ENCODE assay signal across 31 cellular contexts in genomic region chr1:212412374-212412773, GRCh38. TPM values are rescaled to one million over a fixed set of nuclear protein-coding genes. Genes with fewer than 3 reads are reported as not detected.
DNase-seq lines count a peak whose midpoint lies in the region; TF ChIP-seq lines count a peak whose summit lies in the region.
"Had no signal": no experiment of that assay in that cellular context is flagged by ENCODE, and none has a peak within 500 bp of the region (broad histone marks: within the 10 kb centered on the region; RNA-seq: fewer than 3 reads in every experiment).

No MANE protein-coding gene starts in this region.

- peaks cover 7% of the 10 kb centered on the region for H3K4me1 ChIP-seq in Caco-2
- H3K4me1 ChIP-seq: colonic mucosa, parathyroid adenoma had no signal

- POLR2A ChIA-PET in RWPE1 (lab: Yijun Ruan, JAX; ENCODE audit: low non-redundant PET) = no interaction called here
- POLR2A ChIA-PET in Caco-2 (lab: Charles Lee) = no interaction called here

- no peak overlapping the region for H3K27ac Mint-ChIP-seq in activated naive CD8-positive, alpha-beta T cell
- no peak overlapping the region for H3K27ac Mint-ChIP-seq in activated naive CD8-positive, alpha-beta T cell treated with anti-CD3 and anti-CD28 coated beads for 36 hours
- H3K27ac Mint-ChIP-seq in dendritic cell treated with granulocyte-macrophage colony-stimulating factor and Interleukin-4, amounts not matched to agents 40 ng/mL and 50 ng/mL, for 4 days = peak overlapping the region; percentile 49
- no peak overlapping the region for H3K27ac Mint-ChIP-seq in Caco-2 (ENCODE audit: unreplicated experiment)
- H3K27ac Mint-ChIP-seq: endodermal cell, GM23338 had no signal

- no peaks in the 10 kb centered on the region for H3K9me3 ChIP-seq in Caco-2
- H3K9me3 ChIP-seq: colonic mucosa, esophagus muscularis mucosa had no signal

- peaks cover 2% of the 10 kb centered on the region; the same call in 1 of the 2 replicates for H3K36me3 ChIP-seq in Caco-2 (ENCODE audit: control insufficient read depth, insufficient read depth, low read length)
- H3K36me3 ChIP-seq: colonic mucosa had no signal

- DNase-seq in activated naive CD8-positive, alpha-beta T cell treated with anti-CD3 and anti-CD28 coated beads for 36 hours = no peak
- peak; percentile 26 for DNase-seq in MV-4-11 (lab: John Stamatoyannopoulos, UW)
- no peak for DNase-seq in RWPE1 (ENCODE audit: low spot score)
- DNase-seq in SHP77 treated with DMSO at 0.1 percent for 48 hours (lab: John Stamatoyannopoulos, UW) = no peak
- DNase-seq in Caco-2 = no peak
- no peak for DNase-seq in activated CD8-positive, alpha-beta memory T cell treated with anti-CD3 and anti-CD28 coated beads, Interleukin-2, amount 50 U/mL, for 4 hours
- DNase-seq: activated CD4-positive, alpha-beta T cell treated with anti-CD3 and anti-CD28 coated beads, Interleukin-2, amount 50 U/mL, for 4 hours; activated CD4-positive, CD25-positive, alpha-beta regulatory T cell; activated gamma-delta T cell treated with Interleukin-2 at 50 U/mL for 16 hours; amniotic stem cell; C1 segment of cervical spinal cord; colonic mucosa; DMS 273 treated with DMSO at 0.1 percent for 48 hours; foreskin melanocyte; Kasumi-1; NCI-H1105 treated with DMSO at 0.1 percent for 48 hours; NCI-H2081; NCI-H774; OCI-M1; right cardiac atrium; stimulated activated CD4-positive, alpha-beta T cell treated with anti-CD3 and anti-CD28 coated beads, Interleukin-4, amount 100 ng/mL, for 1 hour; stimulated activated naive B cell treated with anti-CD40 and anti-IgM and Interleukin-4, amounts not matched to agents 10 μg/mL and 1 μg/mL and 100 μg/mL, for 72 hours; SW 1271; T1000 had no signal

- H3K4me1 Mint-ChIP-seq in activated naive CD8-positive, alpha-beta T cell (ENCODE audit: low read depth) = peaks cover 39% of the 10 kb centered on the region
- peaks cover 26% of the 10 kb centered on the region for H3K4me1 Mint-ChIP-seq in activated naive CD8-positive, alpha-beta T cell treated with anti-CD3 and anti-CD28 coated beads for 36 hours
- H3K4me1 Mint-ChIP-seq in dendritic cell treated with granulocyte-macrophage colony-stimulating factor and Interleukin-4, amounts not matched to agents 40 ng/mL and 50 ng/mL, for 4 days (ENCODE audit: low read depth) = peaks cover 78% of the 10 kb centered on the region
- peaks cover 17% of the 10 kb centered on the region for H3K4me1 Mint-ChIP-seq in Caco-2 (ENCODE audit: low read depth, unreplicated experiment)

- no peak overlapping the region for H3K27ac ChIP-seq in RWPE1
- H3K27ac ChIP-seq: colonic mucosa, esophagus muscularis mucosa, parathyroid adenoma had no signal

- no peak overlapping the region for H3K4me3 ChIP-seq in Caco-2 (ENCODE audit: low read depth, low read length)
- H3K4me3 ChIP-seq: colonic mucosa, esophagus muscularis mucosa had no signal

- H3K27me3 ChIP-seq in Caco-2 (replicated peaks; ENCODE audit: control insufficient read depth, insufficient read depth, low read length) = no peaks in the 10 kb centered on the region
- H3K27me3 ChIP-seq: colonic mucosa, esophagus muscularis mucosa had no signal

- CTCF ChIA-PET in RWPE1 (lab: Yijun Ruan, JAX) = no interaction called here
- CTCF ChIA-PET in Caco-2 (lab: Charles Lee) = no interaction called here

- BruUV-seq in Caco-2 (replicated peaks; lab: Mats Ljungman, UMichigan) = no TSS peak

- no peaks in the 10 kb centered on the region for H3K27me3 Mint-ChIP-seq in activated naive CD8-positive, alpha-beta T cell
- no peaks in the 10 kb centered on the region for H3K27me3 Mint-ChIP-seq in activated naive CD8-positive, alpha-beta T cell treated with anti-CD3 and anti-CD28 coated beads for 36 hours
- H3K27me3 Mint-ChIP-seq in dendritic cell treated with granulocyte-macrophage colony-stimulating factor and Interleukin-4, amounts not matched to agents 40 ng/mL and 50 ng/mL, for 4 days = no peaks in the 10 kb centered on the region
- no peaks in the 10 kb centered on the region for H3K27me3 Mint-ChIP-seq in Caco-2 (ENCODE audit: insufficient read depth, unreplicated experiment)
- H3K27me3 Mint-ChIP-seq: memory B cell; stimulated activated naive B cell treated with anti-CD40 and anti-IgM and Interleukin-4, amounts not matched to agents 10 μg/mL and 1 μg/mL and 100 μg/mL, for 72 hours had no signal

- H3K9me3 Mint-ChIP-seq in activated naive CD8-positive, alpha-beta T cell (ENCODE audit: low read depth) = no peaks in the 10 kb centered on the region
- H3K9me3 Mint-ChIP-seq in activated naive CD8-positive, alpha-beta T cell treated with anti-CD3 and anti-CD28 coated beads for 36 hours = no peaks in the 10 kb centered on the region
- H3K9me3 Mint-ChIP-seq in dendritic cell treated with granulocyte-macrophage colony-stimulating factor and Interleukin-4, amounts not matched to agents 40 ng/mL and 50 ng/mL, for 4 days = no peaks in the 10 kb centered on the region
- H3K9me3 Mint-ChIP-seq in Caco-2 (ENCODE audit: unreplicated experiment) = no peaks in the 10 kb centered on the region
- H3K9me3 Mint-ChIP-seq: GM23338; memory B cell; stimulated activated naive B cell treated with anti-CD40 and anti-IgM and Interleukin-4, amounts not matched to agents 10 μg/mL and 1 μg/mL and 100 μg/mL, for 72 hours had no signal

- intact Hi-C loops in dendritic cell treated with granulocyte-macrophage colony-stimulating factor and Interleukin-4, amounts not matched to agents 40 ng/mL and 50 ng/mL, for 4 days (cut with micrococcal nuclease) = no loop called here
- intact Hi-C loops in Caco-2 (cut with micrococcal nuclease; ENCODE audit: unreplicated experiment) = no loop called here

- peaks cover 16% of the 10 kb centered on the region for H3K36me3 Mint-ChIP-seq in activated naive CD8-positive, alpha-beta T cell
- peaks cover 38% of the 10 kb centered on the region for H3K36me3 Mint-ChIP-seq in activated naive CD8-positive, alpha-beta T cell treated with anti-CD3 and anti-CD28 coated beads for 36 hours
- H3K36me3 Mint-ChIP-seq in dendritic cell treated with granulocyte-macrophage colony-stimulating factor and Interleukin-4, amounts not matched to agents 40 ng/mL and 50 ng/mL, for 4 days (ENCODE audit: low read depth) = peaks cover 70% of the 10 kb centered on the region
- H3K36me3 Mint-ChIP-seq in Caco-2 (ENCODE audit: insufficient read depth, unreplicated experiment) = peaks cover 18% of the 10 kb centered on the region

- no peak for TF ChIP-seq CTCF in RWPE1 (conservative IDR thresholded peaks at IDR 0.05; ENCODE audit: low read depth)
- no peak for TF ChIP-seq CTCF in Caco-2 (IDR thresholded peaks at IDR 0.05; ENCODE audit: insufficient read depth in 1 of 2, low read depth in 1 of 2, low read length in 1 of 2, severe bottlenecking in 1 of 2, unreplicated experiment in 1 of 2)

- H3K4me3 Mint-ChIP-seq in activated naive CD8-positive, alpha-beta T cell = peak overlapping the region; percentile 99
- no peak overlapping the region for H3K4me3 Mint-ChIP-seq in activated naive CD8-positive, alpha-beta T cell treated with anti-CD3 and anti-CD28 coated beads for 36 hours
- H3K4me3 Mint-ChIP-seq in dendritic cell treated with granulocyte-macrophage colony-stimulating factor and Interleukin-4, amounts not matched to agents 40 ng/mL and 50 ng/mL, for 4 days = peak overlapping the region; percentile 89
- H3K4me3 Mint-ChIP-seq in Caco-2 (ENCODE audit: unreplicated experiment) = no peak overlapping the region

RNA-seq across cellular contexts. Expression of gene PACC1, which starts 2.3 kb away (rescaled TPM):
- total RNA-seq in activated naive CD8-positive, alpha-beta T cell treated with anti-CD3 and anti-CD28 coated beads for 36 hours = 10 to 100 TPM; 12.7 to 13.9 TPM
- 15.6 and 15.7 TPM in 2 replicates for total RNA-seq in Caco-2 (2022)

RNA-seq across cellular contexts. Expression of gene NENF, which starts 20.3 kb away (rescaled TPM):
- 10 to 100 TPM; 36.4 to 38.7 TPM for total RNA-seq in activated naive CD8-positive, alpha-beta T cell treated with anti-CD3 and anti-CD28 coated beads for 36 hours
- total RNA-seq in Caco-2 (2022) = 90.1 and 95.7 TPM in 2 replicates

Comparison
In these comparisons a context has a peak if more than half of its experiments do, and no peak if none do; other contexts are left out.
1. H3K4me3 Mint-ChIP-seq: peak in activated naive CD8-positive, alpha-beta T cell (single experiment) and dendritic cell treated with granulocyte-macrophage colony-stimulating factor and Interleukin-4, amounts not matched to agents 40 ng/mL and 50 ng/mL, for 4 days (single experiment); none in activated naive CD8-positive, alpha-beta T cell treated with anti-CD3 and anti-CD28 coated beads for 36 hours (single experiment) and Caco-2 (single experiment).